In genomic region chr13:48125794-48126228, GRCh38 we compare ENCODE assay signal across 9 cellular contexts. TPM values are rescaled to one million over a fixed set of nuclear protein-coding genes. Genes with fewer than 3 reads are reported as not detected.
DNase-seq lines count a peak whose midpoint lies in the region; TF ChIP-seq lines count a peak whose summit lies in the region.
"Had no signal": no experiment of that assay in that cellular context is flagged by ENCODE, and none has a peak within 500 bp of the region (broad histone marks: within the 10 kb centered on the region; RNA-seq: fewer than 3 reads in every experiment).

No MANE protein-coding gene starts in this region.

- H3K36me3 ChIP-seq in hepatocyte (replicated peaks; ENCODE audit: insufficient read depth, low read depth) (no peaks in the 10 kb centered on the region), prostate gland (no peaks in the 10 kb centered on the region)

- H3K9me3 ChIP-seq in hepatocyte (ENCODE audit: low read depth) (no peaks in the 10 kb centered on the region), prostate gland (no peaks in the 10 kb centered on the region)

- WGBS in hepatocyte (ENCODE audit: low lambda C conversion rate, missing lambda C conversion rate) = 60% methylated on average over 7 of the region's 7 CpGs
- 55% methylated on average over 7 of the region's 7 CpGs for WGBS in prostate gland

- no peak for TF ChIP-seq POLR2A in prostate gland (IDR thresholded peaks at IDR 0.05)

- peak overlapping the region; percentile 26 for H3K4me2 ChIP-seq in hepatocyte

- H3K4me1 ChIP-seq in hepatocyte (ENCODE audit: insufficient read depth) = peaks cover 8% of the 10 kb centered on the region
- H3K4me1 ChIP-seq in prostate gland (replicated peaks) = peaks cover 14% of the 10 kb centered on the region

- no peaks in the 10 kb centered on the region for H3K9me2 ChIP-seq in hepatocyte (replicated peaks; ENCODE audit: insufficient read depth)

- H3K4me3 ChIP-seq in hepatocyte (no peak overlapping the region), prostate gland (no peak overlapping the region)

- H3K27ac ChIP-seq in caudate nucleus (ENCODE audit: low read depth, low read length) = peak overlapping the region; percentile 81
- peak overlapping the region; percentile 64 for H3K27ac ChIP-seq in hepatocyte
- peak overlapping the region; percentile 52 to 63 for H3K27ac ChIP-seq in prostate gland

- intact Hi-C loops in prostate gland (cut with DNase I) = loop anchor here (5.0 to 10.0 kb wide), 2 partner anchors 106 to 439 kb away; partner anchors contain the start of gene ITM2B

- H3K79me2 ChIP-seq in hepatocyte = no peaks in the 10 kb centered on the region

- TF ChIP-seq CTCF in hepatocyte (IDR thresholded peaks at IDR 0.05; ENCODE audit: poor library complexity) = no peak
- no peak for TF ChIP-seq CTCF in prostate gland (IDR thresholded peaks at IDR 0.05)

- no peaks in the 10 kb centered on the region for H4K20me1 ChIP-seq in hepatocyte (ENCODE audit: insufficient read depth, poor library complexity, severe bottlenecking)

- H3K27me3 ChIP-seq in hepatocyte (no peaks in the 10 kb centered on the region), prostate gland (replicated peaks; ENCODE audit: insufficient read depth) (no peaks in the 10 kb centered on the region)

- DNase-seq in AG08395 (ENCODE audit: low spot score) = peak; percentile 24
- DNase-seq in caudate nucleus (lab: John Stamatoyannopoulos, UW) = peak in 1 of 61 donors; percentile 59
- peak; percentile 39 for DNase-seq in hepatocyte (ENCODE audit: low spot score)
- no peak for DNase-seq in prostate gland (ENCODE audit: low spot score)
- no peak for DNase-seq in NCI-H1930 (lab: John Stamatoyannopoulos, UW)
- DNase-seq in SKM-1 treated with dmso at 0.1 percent for 144 hours (lab: John Stamatoyannopoulos, UW; ENCODE audit: unreplicated experiment) = no peak
- no peak for DNase-seq in NOMO-1 treated with DMSO at 0.1 percent for 48 hours (lab: John Stamatoyannopoulos, UW; ENCODE audit: unreplicated experiment)
- no peak for DNase-seq in A172 (ENCODE audit: low spot score)
- DNase-seq: NCI-H526 treated with DMSO at 0.1 percent for 48 hours had no signal

- peak overlapping the region; percentile 11 for H2AFZ ChIP-seq in hepatocyte

RNA-seq across cellular contexts. Expression of gene MED4, which starts 30.9 kb away (rescaled TPM):
- total RNA-seq in hepatocyte = 30.1 and 37.4 TPM in 2 replicates
- polyA plus RNA-seq in hepatocyte = 55.7 and 63.4 TPM in 2 replicates
- 10 to 100 TPM; 33.9 to 36.4 TPM for total RNA-seq in prostate gland
- total RNA-seq in A172 (2014; rRNA removed; shearing (Covaris generic)) = 37.6 and 40.4 TPM in 2 replicates

Comparison
In these comparisons a context has a peak if more than half of its experiments do, and no peak if none do; other contexts are left out.
1. DNase-seq: peak in AG08395 (single experiment) and hepatocyte (single experiment); none in prostate gland (single experiment), NCI-H1930 (0 of 2), SKM-1 treated with dmso at 0.1 percent for 144 hours (single experiment), NOMO-1 treated with DMSO at 0.1 percent for 48 hours (single experiment) and A172 (single experiment).
2. Peak in every context shown above with its lines, with median percentiles within 50 percentile points of each other: H3K27ac ChIP-seq.